In the genomic region with DNA sequence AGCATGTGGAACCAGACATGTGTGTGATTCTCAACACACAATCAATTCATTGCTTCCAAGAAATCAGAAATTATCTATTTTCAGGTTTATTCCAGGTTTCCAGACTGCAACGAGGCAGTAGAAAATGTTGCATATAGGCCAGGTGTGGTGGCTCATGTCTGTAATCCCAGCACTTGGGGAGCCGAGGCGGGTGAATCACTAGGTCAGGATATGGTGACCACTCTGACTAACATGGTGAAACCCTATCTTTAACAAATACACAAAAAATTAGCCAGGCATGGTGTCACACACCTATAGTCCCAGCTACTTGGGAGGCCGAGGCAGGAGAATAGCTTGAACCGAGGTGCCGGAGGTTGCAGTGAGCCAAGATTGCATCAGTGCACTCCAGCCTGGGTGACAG, we compare ENCODE assay signal across 29 cellular contexts.
"Had no signal": no experiment of that assay in that cellular context is flagged by ENCODE, and none has a peak within 500 bp of the region (broad histone marks: within the 10 kb centered on the region; RNA-seq: fewer than 3 reads in every experiment).

No MANE protein-coding gene starts in this region.

- H3K36me3 Mint-ChIP-seq: activated CD4-positive, alpha-beta memory T cell treated with anti-CD3 and anti-CD28 coated beads for 36 hours; activated naive CD4-positive, alpha-beta T cell treated with anti-CD3 and anti-CD28 coated beads, Interleukin-2, amount 10 ng/mL, durations not matched to agents 7 days and 5 days; activated naive CD4-positive, alpha-beta T cell treated with anti-CD3 and anti-CD28 coated beads, Interleukin-2, amount 50 U/mL, for 72 hours; activated naive CD8-positive, alpha-beta T cell treated with anti-CD3 and anti-CD28 coated beads, Interleukin-2, amount 10 ng/mL, durations not matched to agents 7 days and 5 days; brain had no signal

- H3K27me3 Mint-ChIP-seq: activated CD4-positive, alpha-beta memory T cell treated with anti-CD3 and anti-CD28 coated beads for 36 hours; activated CD4-positive, alpha-beta T cell treated with anti-CD3 and anti-CD28 coated beads for 36 hours; activated CD4-positive, alpha-beta T cell treated with anti-CD3 and anti-CD28 coated beads, Interleukin-2, amount 10 ng/mL, durations not matched to agents 24 days and 14 days; activated naive CD4-positive, alpha-beta T cell treated with anti-CD3 and anti-CD28 coated beads, Interleukin-2, amount 10 ng/mL, durations not matched to agents 7 days and 5 days; activated naive CD8-positive, alpha-beta T cell treated with anti-CD3 and anti-CD28 coated beads, Interleukin-2, amount 10 ng/mL, durations not matched to agents 7 days and 5 days; activated T-cell treated with anti-CD3 and anti-CD28 coated beads, Interleukin-2, amount 50 U/mL, for 24 hours; brain; central memory CD8-positive, alpha-beta T cell; dendritic cell treated with granulocyte-macrophage colony-stimulating factor and Interleukin-4, amounts not matched to agents 40 ng/mL and 50 ng/mL, for 4 days had no signal

- ATAC-seq: activated CD4-positive, alpha-beta T cell treated with anti-CD3 and anti-CD28 coated beads for 36 hours; activated naive CD4-positive, alpha-beta T cell treated with anti-CD3 and anti-CD28 coated beads, Interleukin-2, amount 50 U/mL, for 72 hours; activated T-cell treated with anti-CD3 and anti-CD28 coated beads, Interleukin-2, amount 50 U/mL, for 72 hours; gastroesophageal sphincter; heart left ventricle had no signal

- H3K27ac Mint-ChIP-seq: activated CD4-positive, alpha-beta memory T cell treated with anti-CD3 and anti-CD28 coated beads for 36 hours; activated CD4-positive, alpha-beta T cell treated with anti-CD3 and anti-CD28 coated beads for 36 hours; activated CD4-positive, alpha-beta T cell treated with anti-CD3 and anti-CD28 coated beads, Interleukin-2, amount 10 ng/mL, durations not matched to agents 24 days and 14 days; activated naive CD4-positive, alpha-beta T cell treated with anti-CD3 and anti-CD28 coated beads, Interleukin-2, amount 10 ng/mL, durations not matched to agents 7 days and 5 days; activated naive CD4-positive, alpha-beta T cell treated with anti-CD3 and anti-CD28 coated beads, Interleukin-2, amount 50 U/mL, for 72 hours; activated naive CD8-positive, alpha-beta T cell treated with anti-CD3 and anti-CD28 coated beads, Interleukin-2, amount 10 ng/mL, durations not matched to agents 7 days and 5 days; activated T-cell treated with anti-CD3 and anti-CD28 coated beads, Interleukin-2, amount 50 U/mL, for 24 hours; activated T-cell treated with anti-CD3 and anti-CD28 coated beads, Interleukin-2, amount 50 U/mL, for 72 hours; brain; dendritic cell treated with granulocyte-macrophage colony-stimulating factor and Interleukin-4, amounts not matched to agents 40 ng/mL and 50 ng/mL, for 4 days; endodermal cell had no signal

- H3K36me3 ChIP-seq: ascending aorta, breast epithelium, esophagus squamous epithelium, gastroesophageal sphincter, heart left ventricle had no signal

- H3K4me3 Mint-ChIP-seq: activated CD4-positive, alpha-beta memory T cell treated with anti-CD3 and anti-CD28 coated beads for 36 hours; activated CD4-positive, alpha-beta T cell treated with anti-CD3 and anti-CD28 coated beads for 36 hours; activated CD4-positive, alpha-beta T cell treated with anti-CD3 and anti-CD28 coated beads, Interleukin-2, amount 10 ng/mL, durations not matched to agents 24 days and 14 days; activated naive CD4-positive, alpha-beta T cell treated with anti-CD3 and anti-CD28 coated beads, Interleukin-2, amount 10 ng/mL, durations not matched to agents 7 days and 5 days; activated naive CD8-positive, alpha-beta T cell treated with anti-CD3 and anti-CD28 coated beads, Interleukin-2, amount 10 ng/mL, durations not matched to agents 7 days and 5 days; activated T-cell treated with anti-CD3 and anti-CD28 coated beads, Interleukin-2, amount 50 U/mL, for 24 hours; activated T-cell treated with anti-CD3 and anti-CD28 coated beads, Interleukin-2, amount 50 U/mL, for 72 hours; brain; central memory CD8-positive, alpha-beta T cell; dendritic cell treated with granulocyte-macrophage colony-stimulating factor and Interleukin-4, amounts not matched to agents 40 ng/mL and 50 ng/mL, for 4 days; endodermal cell had no signal

- H3K9me3 ChIP-seq: ascending aorta, breast epithelium, esophagus squamous epithelium, gastroesophageal sphincter, heart left ventricle had no signal

- H3K4me1 Mint-ChIP-seq: activated CD4-positive, alpha-beta T cell treated with anti-CD3 and anti-CD28 coated beads for 36 hours; activated CD4-positive, alpha-beta T cell treated with anti-CD3 and anti-CD28 coated beads, Interleukin-2, amount 10 ng/mL, durations not matched to agents 24 days and 14 days; activated naive CD4-positive, alpha-beta T cell treated with anti-CD3 and anti-CD28 coated beads, Interleukin-2, amount 10 ng/mL, durations not matched to agents 7 days and 5 days; activated naive CD8-positive, alpha-beta T cell treated with anti-CD3 and anti-CD28 coated beads, Interleukin-2, amount 10 ng/mL, durations not matched to agents 7 days and 5 days; brain; central memory CD8-positive, alpha-beta T cell; endodermal cell had no signal

- H3K27ac ChIP-seq: ascending aorta, breast epithelium, coronary artery, dorsolateral prefrontal cortex, esophagus squamous epithelium, gastroesophageal sphincter, heart left ventricle had no signal

- H3K27me3 ChIP-seq: ascending aorta, breast epithelium, dorsolateral prefrontal cortex, esophagus squamous epithelium, gastroesophageal sphincter, heart left ventricle had no signal

- H3K4me3 ChIP-seq: ascending aorta, breast epithelium, coronary artery, dorsolateral prefrontal cortex, esophagus squamous epithelium, gastroesophageal sphincter, heart left ventricle had no signal

- DNase-seq: activated CD4-positive, alpha-beta memory T cell treated with anti-CD3 and anti-CD28 coated beads for 36 hours; activated CD4-positive, alpha-beta T cell treated with anti-CD3 and anti-CD28 coated beads for 36 hours; activated CD4-positive, alpha-beta T cell treated with anti-CD3 and anti-CD28 coated beads, Interleukin-2, amount 10 ng/mL, durations not matched to agents 24 days and 14 days; activated CD4-positive, CD25-positive, alpha-beta regulatory T cell; activated CD4-positive, CD25-positive, alpha-beta regulatory T cell treated with anti-CD3 and anti-CD28 coated beads, Interleukin-2, amount 50 U/mL, for 72 hours; activated CD8-positive, alpha-beta memory T cell treated with anti-CD3 and anti-CD28 coated beads, Interleukin-2, amount 50 U/mL, for 48 hours; activated gamma-delta T cell; activated naive CD4-positive, alpha-beta T cell; activated naive CD4-positive, alpha-beta T cell treated with anti-CD3 and anti-CD28 coated beads, Interleukin-2, amount 10 ng/mL, durations not matched to agents 7 days and 5 days; activated naive CD8-positive, alpha-beta T cell treated with anti-CD3 and anti-CD28 coated beads, Interleukin-2, amount 10 ng/mL, durations not matched to agents 7 days and 5 days; activated T-cell treated with anti-CD3 and anti-CD28 coated beads for 4 hours; activated T-cell treated with anti-CD3 and anti-CD28 coated beads, Interleukin-2, amount 50 U/mL, for 24 hours; activated T-cell treated with anti-CD3 and anti-CD28 coated beads, Interleukin-2, amount 50 U/mL, for 72 hours; dorsolateral prefrontal cortex; effector memory CD4-positive, alpha-beta T cell; endodermal cell; esophagus squamous epithelium; foreskin melanocyte; glutamatergic neuron; heart left ventricle; T-helper 2 cell had no signal

- H3K9me3 Mint-ChIP-seq: activated CD4-positive, alpha-beta memory T cell treated with anti-CD3 and anti-CD28 coated beads for 36 hours; activated T-cell treated with anti-CD3 and anti-CD28 coated beads, Interleukin-2, amount 50 U/mL, for 24 hours; activated T-cell treated with anti-CD3 and anti-CD28 coated beads, Interleukin-2, amount 50 U/mL, for 72 hours; brain; endodermal cell had no signal

- H3K4me1 ChIP-seq: ascending aorta, breast epithelium, esophagus squamous epithelium, gastroesophageal sphincter, heart left ventricle had no signal
